In genomic region chr14:23284654-23285529, GRCh38 we compare ENCODE assay signal across 1 cellular context.
TF ChIP-seq lines count a peak whose summit lies in the region.

No MANE protein-coding gene starts in this region.

TF ChIP-seq in HepG2, 621 proteins besides CTCF, POLR2A, EP300 and RAD21 (continued from another document):
- TF ChIP-seq CEBPZ (IDR thresholded peaks at IDR 0.05; ENCODE audit: low read length) (no peak), NFE2L1 (CRISPR knock-in tag; IDR thresholded peaks at IDR 0.05; ENCODE audit: borderline replicate concordance) (no peak), THYN1 (CRISPR knock-in tag; IDR thresholded peaks at IDR 0.05; ENCODE audit: borderline replicate concordance, low read depth) (0 out of 2 replicates have a peak, but pooled peaks have one; percentile 63), ZNF367 (CRISPR knock-in tag; IDR thresholded peaks at IDR 0.05; ENCODE audit: borderline replicate concordance) (no peak), ZNF788 (CRISPR knock-in tag; IDR thresholded peaks at IDR 0.05; ENCODE audit: borderline replicate concordance) (no peak), ZNF660 (CRISPR knock-in tag; IDR thresholded peaks at IDR 0.05; ENCODE audit: borderline replicate concordance, low read depth) (no peak), GABPA (IDR thresholded peaks at IDR 0.05; ENCODE audit: low read depth, low read length) (no peak), GABPA (CRISPR knock-in tag; IDR thresholded peaks at IDR 0.05; ENCODE audit: low read depth) (peak; percentile 26; the same call in 1 of the 2 replicates), PRMT3 (CRISPR knock-in tag; IDR thresholded peaks at IDR 0.05; ENCODE audit: borderline replicate concordance, low read depth) (no peak), HOXA7 (CRISPR knock-in tag; IDR thresholded peaks at IDR 0.05) (no peak), HDAC1 (CRISPR knock-in tag; IDR thresholded peaks at IDR 0.05) (0 out of 2 replicates have a peak, but pooled peaks have one; percentile 8), AGO2 (optimal IDR thresholded peaks at IDR 0.05; ENCODE audit: low read depth, low read length) (no peak), ZC3H13 (CRISPR knock-in tag; IDR thresholded peaks at IDR 0.05) (no peak), STAT6 (CRISPR knock-in tag; IDR thresholded peaks at IDR 0.05; ENCODE audit: borderline replicate concordance) (0 out of 2 replicates have a peak, but pooled peaks have one; percentile 5), ZNF7 (CRISPR knock-in tag; IDR thresholded peaks at IDR 0.05) (no peak), PCBP2 (optimal IDR thresholded peaks at IDR 0.05; ENCODE audit: low read depth, low read length, poor library complexity, severe bottlenecking) (no peak), ZNF264 (CRISPR knock-in tag; IDR thresholded peaks at IDR 0.05) (0 out of 2 replicates have a peak, but pooled peaks have one; percentile 16), ISX (CRISPR knock-in tag; conservative IDR thresholded peaks at IDR 0.05) (no peak), ZNF724P (CRISPR knock-in tag; IDR thresholded peaks at IDR 0.05; ENCODE audit: borderline replicate concordance) (no peak), ZNF569 (CRISPR knock-in tag; IDR thresholded peaks at IDR 0.05; ENCODE audit: borderline replicate concordance) (0 out of 2 replicates have a peak, but pooled peaks have one; percentile 13), HOXA3 (CRISPR knock-in tag; IDR thresholded peaks at IDR 0.05) (no peak), ZNF75D (CRISPR knock-in tag; IDR thresholded peaks at IDR 0.05; ENCODE audit: borderline replicate concordance) (no peak), MZF1 (CRISPR knock-in tag; IDR thresholded peaks at IDR 0.05; ENCODE audit: borderline replicate concordance) (no peak), CREM (IDR thresholded peaks at IDR 0.05) (0 out of 2 replicates have a peak, but pooled peaks have one; percentile 26), CREM (CRISPR knock-in tag; IDR thresholded peaks at IDR 0.05) (no peak), ZNF546 (CRISPR knock-in tag; conservative IDR thresholded peaks at IDR 0.05) (0 out of 2 replicates have a peak, but pooled peaks have one; percentile 1), SMYD3 (CRISPR knock-in tag; IDR thresholded peaks at IDR 0.05) (0 out of 2 replicates have a peak, but pooled peaks have one; percentile 33), MBNL3 (CRISPR knock-in tag; conservative IDR thresholded peaks at IDR 0.05) (no peak), ZSCAN5A (CRISPR knock-in tag; IDR thresholded peaks at IDR 0.05; ENCODE audit: borderline replicate concordance) (0 out of 2 replicates have a peak, but pooled peaks have one; percentile 70), RCOR2 (CRISPR knock-in tag; IDR thresholded peaks at IDR 0.05) (0 out of 2 replicates have a peak, but pooled peaks have one; percentile 7)
